Comparison of ENCODE assay signal across 17 cellular contexts in the genomic region with DNA sequence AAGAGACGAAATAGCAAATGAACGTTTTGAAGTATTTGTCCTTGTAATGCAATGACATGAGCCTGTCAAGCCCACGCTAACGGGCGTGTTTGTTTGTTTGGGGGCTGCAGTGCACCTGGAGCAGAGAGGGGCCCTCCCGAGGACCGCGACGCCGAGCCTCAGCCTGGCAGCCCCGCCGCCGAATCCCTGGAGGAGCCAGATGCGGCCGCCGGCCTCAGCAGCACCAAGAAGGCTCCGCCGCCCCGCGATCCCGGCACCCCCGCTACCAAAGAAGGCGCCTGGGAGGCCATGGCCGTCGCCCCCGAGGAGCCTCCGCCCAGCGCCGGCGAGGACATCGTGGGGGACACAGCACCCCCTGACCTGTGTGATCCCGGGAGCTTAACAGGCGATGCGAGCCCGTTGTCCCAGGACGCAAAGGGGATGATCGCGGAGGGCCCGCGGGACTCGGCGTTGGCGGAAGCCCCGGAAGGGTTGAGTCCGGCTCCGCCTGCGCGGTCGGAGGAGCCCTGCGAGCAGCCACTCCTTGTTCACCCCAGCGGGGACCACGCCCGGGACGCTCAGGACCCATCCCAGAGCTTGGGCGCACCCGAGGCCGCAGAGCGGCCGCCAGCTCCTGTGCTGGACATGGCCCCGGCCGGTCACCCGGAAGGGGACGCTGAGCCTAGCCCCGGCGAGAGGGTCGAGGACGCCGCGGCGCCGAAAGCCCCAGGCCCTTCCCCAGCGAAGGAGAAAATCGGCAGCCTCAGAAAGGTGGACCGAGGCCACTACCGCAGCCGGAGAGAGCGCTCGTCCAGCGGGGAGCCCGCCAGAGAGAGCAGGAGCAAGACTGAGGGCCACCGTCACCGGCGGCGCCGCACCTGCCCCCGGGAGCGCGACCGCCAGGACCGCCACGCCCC.
"Had no signal": no experiment of that assay in that cellular context is flagged by ENCODE, and none has a peak within 500 bp of the region (broad histone marks: within the 10 kb centered on the region; RNA-seq: fewer than 3 reads in every experiment).

No MANE protein-coding gene starts in this region.

- H2AFZ ChIP-seq: parathyroid adenoma had no signal

- H3K9me3 ChIP-seq: esophagus muscularis mucosa, gastrocnemius medialis, thoracic aorta, transverse colon had no signal

- H3K9ac ChIP-seq: parathyroid adenoma had no signal

- H3K4me3 Mint-ChIP-seq: central memory CD8-positive, alpha-beta T cell; immature natural killer cell; memory B cell; mesothelial cell of epicardium; nephron; stimulated activated naive CD8-positive, alpha-beta T cell treated with anti-CD3 and anti-CD28 coated beads, Interleukin-15, Interleukin-2, amounts not matched to agents 100 ng/mL and 50 ng/mL, for 24 hours had no signal

- H3K27ac ChIP-seq: dorsolateral prefrontal cortex, esophagus muscularis mucosa, gastrocnemius medialis, parathyroid adenoma, thoracic aorta, transverse colon had no signal

- H3K27me3 Mint-ChIP-seq: central memory CD8-positive, alpha-beta T cell; memory B cell; stimulated activated naive CD8-positive, alpha-beta T cell treated with anti-CD3 and anti-CD28 coated beads, Interleukin-15, Interleukin-2, amounts not matched to agents 100 ng/mL and 50 ng/mL, for 24 hours had no signal

- H3K27me3 ChIP-seq: dorsolateral prefrontal cortex, esophagus muscularis mucosa, gastrocnemius medialis, transverse colon had no signal

- H3K4me3 ChIP-seq: dorsolateral prefrontal cortex, esophagus muscularis mucosa, gastrocnemius medialis, thoracic aorta, transverse colon had no signal

- H3K79me2 ChIP-seq: parathyroid adenoma had no signal

- H3K4me1 Mint-ChIP-seq: central memory CD8-positive, alpha-beta T cell; immature natural killer cell; memory B cell; nephron had no signal

- H3K9me3 Mint-ChIP-seq: central memory CD8-positive, alpha-beta T cell; immature natural killer cell; memory B cell; mesothelial cell of epicardium; nephron; stimulated activated naive CD8-positive, alpha-beta T cell treated with anti-CD3 and anti-CD28 coated beads, Interleukin-15, Interleukin-2, amounts not matched to agents 100 ng/mL and 50 ng/mL, for 24 hours had no signal

- H3K27ac Mint-ChIP-seq: memory B cell; mesothelial cell of epicardium; nephron; stimulated activated naive CD8-positive, alpha-beta T cell treated with anti-CD3 and anti-CD28 coated beads, Interleukin-15, Interleukin-2, amounts not matched to agents 100 ng/mL and 50 ng/mL, for 24 hours had no signal

- DNase-seq: cortex of kidney; effector CD8-positive, alpha-beta T cell; gastrocnemius medialis; immature natural killer cell; occipital lobe; small intestine; stimulated activated CD4-positive, alpha-beta T cell treated with anti-CD3 and anti-CD28 coated beads, Interleukin-12 subunit alpha, Interleukin-12 subunit beta, amount 100 ng/mL, for 4 hours; transverse colon had no signal

- H3K4me1 ChIP-seq: esophagus muscularis mucosa, gastrocnemius medialis, parathyroid adenoma, transverse colon had no signal

- ATAC-seq: gastrocnemius medialis had no signal
